15 cellular contexts compared by ENCODE assay signal in genomic region chr15:70060214-70061085, GRCh38.
"Had no signal": no experiment of that assay in that cellular context is flagged by ENCODE, and none has a peak within 500 bp of the region (broad histone marks: within the 10 kb centered on the region; RNA-seq: fewer than 3 reads in every experiment).

No MANE protein-coding gene starts in this region.

- H3K4me3 Mint-ChIP-seq: activated CD4-positive, alpha-beta memory T cell treated with anti-CD3 and anti-CD28 coated beads, Interleukin-2, amount 10 ng/mL, durations not matched to agents 7 days and 5 days; activated naive CD4-positive, alpha-beta T cell treated with anti-CD3 and anti-CD28 coated beads, Interleukin-2, amount 50 U/mL, for 24 hours; dendritic cell treated with granulocyte-macrophage colony-stimulating factor and Interleukin-4, amounts not matched to agents 40 ng/mL and 50 ng/mL, for 4 days; neural progenitor cell; T-helper 2 cell treated with Interferon-gamma antibody and Interleukin-4, amounts not matched to agents 5 μg/mL and 100 μg/mL, for 36 hours had no signal

- ATAC-seq: body of pancreas, pancreas had no signal

- H3K27me3 Mint-ChIP-seq: activated CD4-positive, alpha-beta memory T cell treated with anti-CD3 and anti-CD28 coated beads, Interleukin-2, amount 10 ng/mL, durations not matched to agents 7 days and 5 days; activated naive CD4-positive, alpha-beta T cell treated with anti-CD3 and anti-CD28 coated beads, Interleukin-2, amount 50 U/mL, for 24 hours; dendritic cell treated with granulocyte-macrophage colony-stimulating factor and Interleukin-4, amounts not matched to agents 40 ng/mL and 50 ng/mL, for 4 days had no signal

- DNase-seq: activated CD4-positive, alpha-beta memory T cell treated with anti-CD3 and anti-CD28 coated beads, Interleukin-2, amount 10 ng/mL, durations not matched to agents 7 days and 5 days; activated CD4-positive, alpha-beta T cell treated with anti-CD3 and anti-CD28 coated beads for 1 hour; amniotic stem cell; body of pancreas; cerebellar nuclear complex; erythroblast; hippocampal formation; SJCRH30; stimulated activated naive CD4-positive, alpha-beta T cell treated with Interleukin-2 at 50 U/mL for 16 hours; trophoblast cell had no signal

- H3K9me3 Mint-ChIP-seq: activated CD4-positive, alpha-beta memory T cell treated with anti-CD3 and anti-CD28 coated beads, Interleukin-2, amount 10 ng/mL, durations not matched to agents 7 days and 5 days; activated naive CD4-positive, alpha-beta T cell treated with anti-CD3 and anti-CD28 coated beads, Interleukin-2, amount 50 U/mL, for 24 hours; dendritic cell treated with granulocyte-macrophage colony-stimulating factor and Interleukin-4, amounts not matched to agents 40 ng/mL and 50 ng/mL, for 4 days; neural progenitor cell; T-helper 2 cell treated with Interferon-gamma antibody and Interleukin-4, amounts not matched to agents 5 μg/mL and 100 μg/mL, for 36 hours had no signal

- H3K27ac Mint-ChIP-seq: dendritic cell treated with granulocyte-macrophage colony-stimulating factor and Interleukin-4, amounts not matched to agents 40 ng/mL and 50 ng/mL, for 4 days; neural progenitor cell; T-helper 2 cell treated with Interferon-gamma antibody and Interleukin-4, amounts not matched to agents 5 μg/mL and 100 μg/mL, for 36 hours had no signal

- H3K4me1 Mint-ChIP-seq: activated CD4-positive, alpha-beta memory T cell treated with anti-CD3 and anti-CD28 coated beads, Interleukin-2, amount 10 ng/mL, durations not matched to agents 7 days and 5 days had no signal
